24 cellular contexts compared by ENCODE assay signal in the genomic region with DNA sequence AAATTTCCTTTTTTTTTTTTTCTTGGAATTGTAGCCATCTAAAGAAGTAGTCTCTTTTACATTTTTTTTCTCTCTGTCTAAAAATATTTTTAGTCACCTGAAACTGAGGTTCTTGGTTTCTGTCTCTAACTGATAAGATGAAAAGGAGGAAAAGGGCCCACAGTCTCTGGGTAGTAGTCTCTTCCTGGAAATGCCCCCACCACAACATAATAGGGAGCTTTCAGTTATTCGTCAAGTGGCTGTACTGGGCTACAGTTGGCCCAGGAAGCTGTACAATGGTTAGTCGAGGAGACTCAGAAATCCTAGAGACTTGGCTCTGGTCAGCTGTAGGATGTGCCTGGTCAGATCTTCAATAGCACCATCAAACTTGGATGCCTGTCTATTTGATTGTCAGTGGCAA.
"Had no signal": no experiment of that assay in that cellular context is flagged by ENCODE, and none has a peak within 500 bp of the region (broad histone marks: within the 10 kb centered on the region; RNA-seq: fewer than 3 reads in every experiment).

No MANE protein-coding gene starts in this region.

- H3K27me3 ChIP-seq: neural progenitor cell, ovary, right lobe of liver, sigmoid colon, stomach, thyroid gland, tibial nerve, upper lobe of left lung, vagina had no signal

- H3K9ac ChIP-seq: neural progenitor cell, parathyroid adenoma had no signal

- H3K4me2 ChIP-seq: neural progenitor cell had no signal

- H3K36me3 ChIP-seq: neural progenitor cell, ovary, right lobe of liver, sigmoid colon, stomach, thoracic aorta, thyroid gland, tibial nerve, upper lobe of left lung, vagina had no signal

- H3K4me1 ChIP-seq: neural progenitor cell, parathyroid adenoma, psoas muscle, right lobe of liver, sigmoid colon, stomach, thyroid gland, tibial nerve, upper lobe of left lung, vagina had no signal

- H3K79me2 ChIP-seq: parathyroid adenoma had no signal

- H3K9me3 ChIP-seq: ovary, psoas muscle, right lobe of liver, sigmoid colon, stomach, thoracic aorta, thyroid gland, tibial nerve, upper lobe of left lung, vagina had no signal

- DNase-seq: occipital lobe; ovary; posterior cingulate gyrus; psoas muscle; right cardiac atrium; right lobe of liver; sigmoid colon; small intestine; stimulated activated CD4-positive, alpha-beta T cell treated with anti-CD3 and anti-CD28 coated beads, Interleukin-15, amount 100 ng/mL, for 24 hours; stimulated activated CD4-positive, alpha-beta T cell treated with anti-CD3 and anti-CD28 coated beads, Interleukin-2, amount 100 ng/mL, for 24 hours; stimulated activated CD4-positive, alpha-beta T cell treated with anti-CD3 and anti-CD28 coated beads, Interleukin-2, amount 100 ng/mL, for 48 hours; stimulated activated CD4-positive, alpha-beta T cell treated with anti-CD3 and anti-CD28 coated beads, Interleukin-4, amount 100 ng/mL, for 24 hours; stimulated activated naive B cell treated with anti-CD40 and anti-IgM and Interleukin-4, amounts not matched to agents 10 μg/mL and 1 μg/mL and 100 μg/mL, for 72 hours; stimulated activated naive CD4-positive, alpha-beta T cell treated with Interleukin-2 at 50 U/mL for 16 hours; stomach; thyroid gland; trophoblast cell; upper lobe of left lung had no signal

- H3K4me3 ChIP-seq: neural progenitor cell, ovary, psoas muscle, right lobe of liver, sigmoid colon, stomach, thoracic aorta, thyroid gland, tibial nerve, upper lobe of left lung, vagina had no signal

- ATAC-seq: psoas muscle; right cardiac atrium; right lobe of liver; stimulated activated effector memory CD8-positive, alpha-beta T cell treated with anti-CD3 and anti-CD28 coated beads, Interleukin-12 subunit alpha, Interleukin-12 subunit beta, amount 100 ng/mL, for 72 hours; stimulated activated naive B cell treated with anti-CD40 and anti-IgM and Interleukin-4, amounts not matched to agents 10 μg/mL and 1 μg/mL and 100 μg/mL, for 72 hours had no signal

- H3K27ac ChIP-seq: neural progenitor cell, ovary, parathyroid adenoma, psoas muscle, right lobe of liver, sigmoid colon, stomach, thoracic aorta, thyroid gland, tibial nerve, upper lobe of left lung, vagina had no signal

- H2AFZ ChIP-seq: neural progenitor cell, parathyroid adenoma had no signal
